ENCODE assay signal across 21 cellular contexts in the genomic region with DNA sequence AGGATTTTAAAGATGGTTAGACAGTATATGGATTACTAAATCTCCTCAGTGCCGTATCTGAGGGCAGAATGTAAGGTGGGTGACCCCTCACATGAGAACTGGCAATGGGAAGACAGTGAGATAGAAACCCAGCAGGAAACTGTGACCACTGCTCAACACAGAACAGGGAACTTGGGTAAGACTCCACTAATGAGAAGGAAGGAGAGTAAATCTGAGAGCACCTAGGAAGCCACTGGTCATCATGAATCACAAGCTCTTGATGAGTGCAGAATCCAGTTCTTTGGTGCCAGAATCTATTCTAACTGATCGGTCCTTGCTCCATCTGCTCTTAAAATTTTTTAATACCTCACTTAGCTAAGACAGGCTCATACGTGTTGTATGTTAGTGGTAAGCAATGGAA.
DNase-seq lines count a peak whose midpoint lies in the region; ATAC-seq and TF ChIP-seq lines count a peak whose summit lies in the region.
"Had no signal": no experiment of that assay in that cellular context is flagged by ENCODE, and none has a peak within 500 bp of the region (broad histone marks: within the 10 kb centered on the region; RNA-seq: fewer than 3 reads in every experiment).

No MANE protein-coding gene starts in this region.

- peaks cover 0 to under 1% (median 0%) of the 10 kb centered on the region in 3 donors for H3K9me3 Mint-ChIP-seq in T-cell
- H3K9me3 Mint-ChIP-seq: activated naive CD4-positive, alpha-beta T cell treated with anti-CD3 and anti-CD28 coated beads, Interleukin-2, amount 10 ng/mL, durations not matched to agents 7 days and 5 days; memory B cell; stimulated activated memory B cell treated with anti-CD40 and anti-IgM and Interleukin-4, amounts not matched to agents 10 μg/mL and 1 μg/mL and 100 μg/mL, for 72 hours had no signal

- CTCF ChIA-PET in AG04450 (lab: Charles Lee), result interaction anchor here (0.9 kb wide), 1 partner anchor 36 kb away, joined by 3 read pairs; no protein-coding TSS in a partner anchor
- CTCF ChIA-PET in T-cell (lab: Charles Lee), result interaction anchor here in 1 of 2 donors (0.6 kb wide), 1 partner anchor 37 kb away, joined by 3 read pairs; no protein-coding TSS in a partner anchor

- intact Hi-C loops in uterus (cut with DNase I; ENCODE audit: low total_unique reads) (no loop called here), spleen (cut with DNase I; ENCODE audit: low total_unique reads) (no loop called here)

- H3K36me3 Mint-ChIP-seq in T-cell, result peaks cover 2% of the 10 kb centered on the region

- H3K27ac ChIP-seq in AG04450 (ENCODE audit: low read depth, low read length), result peak overlapping the region; percentile 33
- H3K27ac ChIP-seq in foreskin keratinocyte, result no peak overlapping the region
- H3K27ac ChIP-seq in uterus, result no peak overlapping the region
- no peak overlapping the region for H3K27ac ChIP-seq in spleen
- H3K27ac ChIP-seq: C4-2B, dorsolateral prefrontal cortex, testis had no signal

- POLR2A ChIA-PET in AG04450 (lab: Yijun Ruan, JAX) (no interaction called here), T-cell (lab: Charles Lee) (interaction anchor here (0.6 kb wide), 2 partner anchors 63 to 551 kb away, joined by 3 read pairs; no protein-coding TSS in a partner anchor)

- H3K36me3 ChIP-seq in uterus, result no peaks in the 10 kb centered on the region
- H3K36me3 ChIP-seq in spleen, result no peaks in the 10 kb centered on the region

- H3K4me1 Mint-ChIP-seq in T-cell, result peaks cover 37 to 55% (median 55%) of the 10 kb centered on the region in 3 donors
- H3K4me1 Mint-ChIP-seq: activated naive CD4-positive, alpha-beta T cell treated with anti-CD3 and anti-CD28 coated beads, Interleukin-2, amount 10 ng/mL, durations not matched to agents 7 days and 5 days had no signal

- H3K4me1 ChIP-seq in foreskin keratinocyte (no peaks in the 10 kb centered on the region), uterus (no peaks in the 10 kb centered on the region), spleen (peaks cover 0 to 17% (median 3%) of the 10 kb centered on the region in 6 donors)
- H3K4me1 ChIP-seq: testis had no signal

- TF ChIP-seq CTCF in AG04450 (IDR thresholded peaks at IDR 0.05; ENCODE audit: low read depth, low read length), result no peak
- TF ChIP-seq CTCF in foreskin keratinocyte (conservative IDR thresholded peaks at IDR 0.05), result no peak
- no peak for TF ChIP-seq CTCF in uterus (IDR thresholded peaks at IDR 0.05)
- TF ChIP-seq CTCF in spleen (IDR thresholded peaks at IDR 0.05 in 8 of 11, conservative IDR thresholded peaks at IDR 0.05 in 3 of 11), result no peak

- no peak for DNase-seq in AG04450 (ENCODE audit: low read depth, low spot score)
- peak; percentile 15 for DNase-seq in EL
- DNase-seq in T-cell, result no peak
- DNase-seq in foreskin keratinocyte, result no peak
- no peak for DNase-seq in uterus
- DNase-seq in T-helper 1 cell, result no peak
- no peak for DNase-seq in spleen
- DNase-seq: activated CD4-positive, alpha-beta T cell treated with anti-CD3 and anti-CD28 coated beads for 4 hours; activated naive CD4-positive, alpha-beta T cell treated with anti-CD3 and anti-CD28 coated beads, Interleukin-2, amount 10 ng/mL, durations not matched to agents 7 days and 5 days; activated T-cell treated with anti-CD3 and anti-CD28 coated beads, Interleukin-2, amount 50 U/mL, for 48 hours; dorsolateral prefrontal cortex; KBM-7; NCI-H526 treated with DMSO at 0.1 percent for 48 hours; retina; stimulated activated CD4-positive, alpha-beta T cell treated with anti-CD3 and anti-CD28 coated beads, Interleukin-2, amount 100 ng/mL, for 48 hours; testis had no signal

- H3K9me3 ChIP-seq in AG04450 (ENCODE audit: control insufficient read depth, insufficient read depth, low read length) (no peaks in the 10 kb centered on the region), uterus (no peaks in the 10 kb centered on the region), spleen (peaks cover 0 to 1% (median under 1%) of the 10 kb centered on the region in 8 donors)
- H3K9me3 ChIP-seq: testis had no signal

- peak overlapping the region; percentile 15 to 68 for H3K27ac Mint-ChIP-seq in T-cell
- H3K27ac Mint-ChIP-seq: activated naive CD4-positive, alpha-beta T cell treated with anti-CD3 and anti-CD28 coated beads, Interleukin-2, amount 10 ng/mL, durations not matched to agents 7 days and 5 days; memory B cell; stimulated activated memory B cell treated with anti-CD40 and anti-IgM and Interleukin-4, amounts not matched to agents 10 μg/mL and 1 μg/mL and 100 μg/mL, for 72 hours had no signal

- H3K4me3 ChIP-seq in AG04450 (ENCODE audit: low read depth, low read length) (no peak overlapping the region), uterus (no peak overlapping the region), spleen (no peak overlapping the region)
- H3K4me3 ChIP-seq: dorsolateral prefrontal cortex, smooth muscle cell, testis had no signal

- WGBS in spleen, 5 donors, result 62 to 98% (median 79%) methylated on average over 3 of the region's 3 CpGs

- no peak overlapping the region for H3K4me3 Mint-ChIP-seq in T-cell
- H3K4me3 Mint-ChIP-seq: activated naive CD4-positive, alpha-beta T cell treated with anti-CD3 and anti-CD28 coated beads, Interleukin-2, amount 10 ng/mL, durations not matched to agents 7 days and 5 days; memory B cell; stimulated activated memory B cell treated with anti-CD40 and anti-IgM and Interleukin-4, amounts not matched to agents 10 μg/mL and 1 μg/mL and 100 μg/mL, for 72 hours had no signal

- ATAC-seq in T-cell (replicated peaks in 1 of 4), result no peak
- ATAC-seq in foreskin keratinocyte, result peak; percentile 43
- no peak for ATAC-seq in GM18867 (IDR thresholded peaks at IDR 0.05; ENCODE audit: unreplicated experiment)
- ATAC-seq: stimulated activated memory B cell treated with anti-CD40 and anti-IgM and Interleukin-4, amounts not matched to agents 10 μg/mL and 1 μg/mL and 100 μg/mL, for 72 hours had no signal

- H3K27me3 ChIP-seq in AG04450 (ENCODE audit: control insufficient read depth, insufficient read depth, low read length) (no peaks in the 10 kb centered on the region), foreskin keratinocyte (no peaks in the 10 kb centered on the region), uterus (no peaks in the 10 kb centered on the region), spleen (replicated peaks in 1 of 7) (no peaks in the 10 kb centered on the region)
- H3K27me3 ChIP-seq: dorsolateral prefrontal cortex, testis had no signal

- no peaks in the 10 kb centered on the region for H3K27me3 Mint-ChIP-seq in T-cell
- H3K27me3 Mint-ChIP-seq: activated naive CD4-positive, alpha-beta T cell treated with anti-CD3 and anti-CD28 coated beads, Interleukin-2, amount 10 ng/mL, durations not matched to agents 7 days and 5 days; memory B cell; stimulated activated memory B cell treated with anti-CD40 and anti-IgM and Interleukin-4, amounts not matched to agents 10 μg/mL and 1 μg/mL and 100 μg/mL, for 72 hours had no signal

- TF ChIP-seq POLR2A in uterus (IDR thresholded peaks at IDR 0.05), result no peak
- TF ChIP-seq POLR2A in spleen (IDR thresholded peaks at IDR 0.05), result no peak
